In the genomic region with DNA sequence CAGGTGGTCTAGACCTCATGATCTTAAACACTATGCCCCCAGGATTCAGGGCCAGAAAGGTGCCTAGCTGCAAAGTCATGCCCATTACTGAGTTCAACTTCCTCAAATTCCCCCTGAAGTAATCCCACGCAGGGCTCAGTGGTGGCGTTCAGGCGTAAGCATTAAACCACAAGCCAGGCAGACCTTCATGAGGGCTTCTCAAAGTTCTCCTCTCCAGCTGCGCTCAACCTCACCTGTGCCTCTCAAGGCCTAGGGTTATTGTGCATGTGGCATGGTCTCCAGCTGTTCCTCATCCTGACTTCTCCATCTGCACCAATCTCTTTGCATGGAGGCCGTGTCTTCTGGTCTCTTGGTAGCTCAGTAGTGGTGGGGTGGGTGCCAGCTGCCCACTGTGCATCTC, we compare ENCODE assay signal across 16 cellular contexts.
"Had no signal": no experiment of that assay in that cellular context is flagged by ENCODE, and none has a peak within 500 bp of the region (broad histone marks: within the 10 kb centered on the region; RNA-seq: fewer than 3 reads in every experiment).

No MANE protein-coding gene starts in this region.

- H3K9me3 ChIP-seq: body of pancreas, heart left ventricle, stomach, thoracic aorta had no signal

- DNase-seq: activated CD4-positive, alpha-beta memory T cell treated with anti-CD3 and anti-CD28 coated beads, Interleukin-2, amount 10 ng/mL, durations not matched to agents 7 days and 5 days; activated CD4-positive, alpha-beta T cell treated with anti-CD3 and anti-CD28 coated beads for 36 hours; activated CD8-positive, alpha-beta memory T cell treated with anti-CD3 and anti-CD28 coated beads, Interleukin-2, amount 50 U/mL, for 4 hours; activated T-cell treated with anti-CD3 and anti-CD28 coated beads, Interleukin-2, amount 50 U/mL, for 72 hours; body of pancreas; cortex of kidney; effector CD8-positive, alpha-beta T cell; foreskin melanocyte; heart left ventricle; mammary epithelial cell; stomach; T-helper 2 cell had no signal

- H3K4me3 ChIP-seq: body of pancreas, heart left ventricle, stomach, thoracic aorta had no signal

- H3K36me3 ChIP-seq: heart left ventricle, stomach, thoracic aorta had no signal

- ATAC-seq: activated CD4-positive, alpha-beta T cell treated with anti-CD3 and anti-CD28 coated beads for 36 hours; body of pancreas; heart left ventricle; natural killer cell treated with Interleukin-12 subunit alpha and Interleukin-12 subunit beta and Interleukin-15 and Interleukin-18, amount 100 ng/mL, for 72 hours; sciatic nerve had no signal

- H3K27me3 ChIP-seq: body of pancreas, heart left ventricle, stomach had no signal

- H3K27ac ChIP-seq: body of pancreas, stomach, thoracic aorta, VCaP had no signal
